In genomic region chr10:32958992-32959703, GRCh38 we compare ENCODE assay signal across 8 cellular contexts. TPM values are rescaled to one million over a fixed set of nuclear protein-coding genes. Genes with fewer than 3 reads are reported as not detected.
A peak's percentile ranks its signal among the peaks of the same experiment; 100 is the strongest.
DNase-seq lines count a peak whose midpoint lies in the region; ATAC-seq and TF ChIP-seq lines count a peak whose summit lies in the region.

No MANE protein-coding gene starts in this region.

- POLR2A ChIA-PET in activated B cell treated with CpG ODN at 0.5 μM for 24 hours (lab: Charles Lee), result interaction anchor here (0.5 to 1.8 kb wide), 8 partner anchors 12 to 1037 kb away, joined by 3 to 13 read pairs (median 4); no protein-coding TSS in a partner anchor

- TF ChIP-seq CTCF in activated B cell treated with CpG ODN at 0.5 μM for 24 hours (IDR thresholded peaks at IDR 0.05), result no peak
- no peak for TF ChIP-seq CTCF in gastroesophageal sphincter (IDR thresholded peaks at IDR 0.05)

- peak; percentile 37 for DNase-seq in activated T-cell treated with anti-CD3 and anti-CD28 coated beads, Interleukin-2, amount 50 U/mL, for 24 hours
- no peak for DNase-seq in activated T-cell treated with anti-CD3 and anti-CD28 coated beads, Interleukin-2, amount 50 U/mL, for 1 hour
- no peak for DNase-seq in activated B cell treated with CpG ODN at 0.5 μM for 24 hours
- DNase-seq in stimulated activated CD4-positive, alpha-beta T cell treated with anti-CD3 and anti-CD28 coated beads, Interleukin-2, amount 100 ng/mL, for 24 hours, result peak; percentile 33 to 41
- no peak for DNase-seq in NCI-H524 treated with DMSO at 0.1 percent for 48 hours (lab: John Stamatoyannopoulos, UW)
- no peak for DNase-seq in sciatic nerve (ENCODE audit: low spot score)

- H3K9me3 ChIP-seq in gastroesophageal sphincter, result no peaks in the 10 kb centered on the region

- CTCF ChIA-PET in activated B cell treated with CpG ODN at 0.5 μM for 24 hours (lab: Charles Lee), result interaction anchor here (0.9 to 1.7 kb wide), 3 partner anchors 12 to 50 kb away, joined by 3 to 5 read pairs (median 3); no protein-coding TSS in a partner anchor

- H3K27me3 ChIP-seq in gastroesophageal sphincter, result no peaks in the 10 kb centered on the region

- TF ChIP-seq POLR2A in gastroesophageal sphincter (IDR thresholded peaks at IDR 0.05), result no peak

- peaks cover 0 to 76% (median 7%) of the 10 kb centered on the region in 3 donors for H3K4me1 ChIP-seq in gastroesophageal sphincter

- 17 to 28% methylated on average over 8 of the region's 8 CpGs for WGBS in gastroesophageal sphincter (ENCODE audit: low coverage in 1 of 2), 2 donors

- H3K36me3 Mint-ChIP-seq in activated T-cell treated with anti-CD3 and anti-CD28 coated beads, Interleukin-2, amount 50 U/mL, for 24 hours (ENCODE audit: low read depth), result peaks cover 8% of the 10 kb centered on the region
- peaks cover 4% of the 10 kb centered on the region for H3K36me3 Mint-ChIP-seq in activated B cell treated with CpG ODN at 0.5 μM for 24 hours (ENCODE audit: low read depth)

- H3K27me3 Mint-ChIP-seq in activated T-cell treated with anti-CD3 and anti-CD28 coated beads, Interleukin-2, amount 50 U/mL, for 24 hours, result peaks cover 7% of the 10 kb centered on the region
- H3K27me3 Mint-ChIP-seq in activated B cell treated with CpG ODN at 0.5 μM for 24 hours, result no peaks in the 10 kb centered on the region

- peaks cover 53% of the 10 kb centered on the region for H3K4me1 Mint-ChIP-seq in activated T-cell treated with anti-CD3 and anti-CD28 coated beads, Interleukin-2, amount 50 U/mL, for 24 hours (ENCODE audit: low read depth)
- peaks cover 64% of the 10 kb centered on the region for H3K4me1 Mint-ChIP-seq in activated B cell treated with CpG ODN at 0.5 μM for 24 hours

- ATAC-seq in HG02981 (IDR thresholded peaks at IDR 0.05; ENCODE audit: unreplicated experiment), result peak; percentile 36
- ATAC-seq in activated B cell treated with CpG ODN at 0.5 μM for 24 hours (ENCODE audit: low read depth), result peak; percentile 19
- ATAC-seq in gastroesophageal sphincter, result no peak
- ATAC-seq in sciatic nerve, result no peak

- H3K27ac Mint-ChIP-seq in activated T-cell treated with anti-CD3 and anti-CD28 coated beads, Interleukin-2, amount 50 U/mL, for 24 hours, result peak overlapping the region; percentile 98
- peak overlapping the region; percentile 95 for H3K27ac Mint-ChIP-seq in activated B cell treated with CpG ODN at 0.5 μM for 24 hours

- H3K36me3 ChIP-seq in gastroesophageal sphincter, result no peaks in the 10 kb centered on the region

- peak overlapping the region; percentile 90 to 99 (median 98) for H3K27ac ChIP-seq in gastroesophageal sphincter

- H3K4me3 Mint-ChIP-seq in activated T-cell treated with anti-CD3 and anti-CD28 coated beads, Interleukin-2, amount 50 U/mL, for 24 hours, result peak overlapping the region; percentile 90
- peak overlapping the region; percentile 85 for H3K4me3 Mint-ChIP-seq in activated B cell treated with CpG ODN at 0.5 μM for 24 hours

- intact Hi-C loops in activated B cell treated with CpG ODN at 0.5 μM for 24 hours (cut with micrococcal nuclease), result loop anchor here (1.0 to 10.0 kb wide), 8 partner anchors 12 to 1194 kb away; partner anchors contain the start of gene CCDC7
- intact Hi-C loops in sciatic nerve (cut with DNase I), result no loop called here

- H3K9me3 Mint-ChIP-seq in activated T-cell treated with anti-CD3 and anti-CD28 coated beads, Interleukin-2, amount 50 U/mL, for 24 hours, result no peaks in the 10 kb centered on the region
- H3K9me3 Mint-ChIP-seq in activated B cell treated with CpG ODN at 0.5 μM for 24 hours, result no peaks in the 10 kb centered on the region

- no peak for TF ChIP-seq EP300 in gastroesophageal sphincter (IDR thresholded peaks at IDR 0.05)

- H3K4me3 ChIP-seq in gastroesophageal sphincter, result peak overlapping the region; percentile 90 to 91

RNA-seq across cellular contexts. Expression of gene ITGB1, which starts 1.1 kb away (rescaled TPM):
- 80.3 and 87.4 TPM in 2 replicates for total RNA-seq in activated B cell treated with CpG ODN at 0.5 μM for 24 hours
- total RNA-seq in gastroesophageal sphincter, result 1,000 to 10,000 TPM in 3 of 4 donors, 100 to 1,000 TPM in 1; 998 to 2,832 (median 1,462) TPM
- total RNA-seq in sciatic nerve, result 373 TPM

Comparison
In these comparisons a context has a peak if more than half of its experiments do, and no peak if none do; other contexts are left out.
1. DNase-seq: peak in activated T-cell treated with anti-CD3 and anti-CD28 coated beads, Interleukin-2, amount 50 U/mL, for 24 hours (single experiment) and stimulated activated CD4-positive, alpha-beta T cell treated with anti-CD3 and anti-CD28 coated beads, Interleukin-2, amount 100 ng/mL, for 24 hours (2 of 2); none in activated T-cell treated with anti-CD3 and anti-CD28 coated beads, Interleukin-2, amount 50 U/mL, for 1 hour (single experiment), activated B cell treated with CpG ODN at 0.5 μM for 24 hours (single experiment), NCI-H524 treated with DMSO at 0.1 percent for 48 hours (single experiment) and sciatic nerve (single experiment).
2. ATAC-seq: peak in HG02981 (single experiment) and activated B cell treated with CpG ODN at 0.5 μM for 24 hours (single experiment); none in gastroesophageal sphincter (single experiment) and sciatic nerve (single experiment).